ENCODE assay signal across 8 cellular contexts in genomic region chr4:147866532-147867271, GRCh38.
DNase-seq lines count a peak whose midpoint lies in the region; ATAC-seq and TF ChIP-seq lines count a peak whose summit lies in the region.

No MANE protein-coding gene starts in this region.

- no peaks in the 10 kb centered on the region for H3K27me3 Mint-ChIP-seq in activated T-helper 17 cell treated with anti-CD3 and anti-CD28 coated beads, Interleukin-2, amount 50 U/mL, for 72 hours

- TF ChIP-seq CTCF in LNCaP clone FGC (IDR thresholded peaks at IDR 0.05; ENCODE audit: control insufficient read depth, extremely low read depth, insufficient read depth) (peak; percentile 98), foreskin keratinocyte (conservative IDR thresholded peaks at IDR 0.05) (peak; percentile 100), neutrophil (IDR thresholded peaks at IDR 0.05) (peak; percentile 79)

- no peak overlapping the region for H3K4me3 ChIP-seq in LNCaP clone FGC (ENCODE audit: low read depth, low read length)
- H3K4me3 ChIP-seq in neutrophil (ENCODE audit: low read depth in 1 of 2, low read length in 1 of 2), result no peak overlapping the region

- DNase-seq in G401 (ENCODE audit: low spot score) (peak; percentile 92), H4 (ENCODE audit: low spot score) (peak; percentile 73), LNCaP clone FGC (ENCODE audit: low read depth) (peak; percentile 77), RPMI7951 (ENCODE audit: low read depth) (peak; percentile 76), foreskin keratinocyte (peak; percentile 36 to 68), superior temporal gyrus (ENCODE audit: extremely low spot score) (peak; percentile 99)

- no peaks in the 10 kb centered on the region for H3K9me3 Mint-ChIP-seq in activated T-helper 17 cell treated with anti-CD3 and anti-CD28 coated beads, Interleukin-2, amount 50 U/mL, for 72 hours

- H3K27ac ChIP-seq in foreskin keratinocyte, result no peak overlapping the region
- no peak overlapping the region for H3K27ac ChIP-seq in neutrophil

- H3K27ac Mint-ChIP-seq in activated T-helper 17 cell treated with anti-CD3 and anti-CD28 coated beads, Interleukin-2, amount 50 U/mL, for 72 hours, result no peak overlapping the region

- H3K4me1 ChIP-seq in foreskin keratinocyte (peaks cover 4% of the 10 kb centered on the region), neutrophil (ENCODE audit: control insufficient read depth in 1 of 2, insufficient read depth in 1 of 2, low read depth in 1 of 2, low read length in 1 of 2) (no peaks in the 10 kb centered on the region)

- no peaks in the 10 kb centered on the region for H3K9me3 ChIP-seq in neutrophil

- H3K4me1 Mint-ChIP-seq in activated T-helper 17 cell treated with anti-CD3 and anti-CD28 coated beads, Interleukin-2, amount 50 U/mL, for 72 hours, result peaks cover 10% of the 10 kb centered on the region

- H3K27me3 ChIP-seq in foreskin keratinocyte, result no peaks in the 10 kb centered on the region
- H3K27me3 ChIP-seq in neutrophil, result no peaks in the 10 kb centered on the region

- peak; percentile 95 for ATAC-seq in activated T-helper 17 cell treated with anti-CD3 and anti-CD28 coated beads, Interleukin-2, amount 50 U/mL, for 72 hours (replicated peaks)
- ATAC-seq in foreskin keratinocyte, result peak; percentile 91

- no peaks in the 10 kb centered on the region for H3K36me3 ChIP-seq in neutrophil

- peaks cover 17% of the 10 kb centered on the region for H3K36me3 Mint-ChIP-seq in activated T-helper 17 cell treated with anti-CD3 and anti-CD28 coated beads, Interleukin-2, amount 50 U/mL, for 72 hours (ENCODE audit: low read depth)

- in situ Hi-C loops in G401 (cut with HindIII; ENCODE audit: low sequenced_read_pairs), result no loop called here

- H3K4me3 Mint-ChIP-seq in activated T-helper 17 cell treated with anti-CD3 and anti-CD28 coated beads, Interleukin-2, amount 50 U/mL, for 72 hours, result no peak overlapping the region
